In genomic region chr20:51624157-51624731, GRCh38 we compare ENCODE assay signal across 8 cellular contexts.
DNase-seq lines count a peak whose midpoint lies in the region; ATAC-seq and TF ChIP-seq lines count a peak whose summit lies in the region.

No MANE protein-coding gene starts in this region.

- DNase-seq in Ammon's horn (ENCODE audit: low spot score) (peak; percentile 25), NCI-H2171 treated with DMSO at 0.1 percent for 48 hours (lab: John Stamatoyannopoulos, UW) (peak; percentile 38), coronary artery (ENCODE audit: low spot score) (no peak), lung microvascular endothelial cell (ENCODE audit: low read depth in 2 of 2) (peak; percentile 82 to 92)
- peak; percentile 35 for DNase-seq in activated CD4-positive, alpha-beta T cell treated with anti-CD3 and anti-CD28 coated beads for 1 hour
- DNase-seq in stimulated activated CD8-positive, alpha-beta memory T cell treated with anti-CD3 and anti-CD28 coated beads, Interleukin-4, amount 100 ng/mL, for 48 hours: peak; percentile 84

- ATAC-seq in GM19397 (IDR thresholded peaks at IDR 0.05; ENCODE audit: unreplicated experiment) (peak; percentile 57), GM21367 (IDR thresholded peaks at IDR 0.05; ENCODE audit: unreplicated experiment) (no peak)

- no peak overlapping the region for H3K27ac ChIP-seq in coronary artery

- TF ChIP-seq CTCF in coronary artery (IDR thresholded peaks at IDR 0.05): peak; percentile 30

- H3K4me3 ChIP-seq in coronary artery: no peak overlapping the region
